2 cellular contexts compared by ENCODE assay signal in genomic region chrX:338836-339400, GRCh38.
TF ChIP-seq lines count a peak whose summit lies in the region.

No MANE protein-coding gene starts in this region.

TF ChIP-seq in SK-N-SH, 30 proteins besides CTCF, POLR2A, EP300 and RAD21 (continued from another document):
- TF ChIP-seq REST (IDR thresholded peaks at IDR 0.05; ENCODE audit: low read depth, low read length) (no peak), USF2 (IDR thresholded peaks at IDR 0.05; ENCODE audit: borderline replicate concordance, low read depth, low read length) (no peak), POLR2AphosphoS5 (IDR thresholded peaks at IDR 0.05; ENCODE audit: low read depth, low read length) (no peak), JUND (IDR thresholded peaks at IDR 0.05) (no peak), ELF1 (IDR thresholded peaks at IDR 0.05) (no peak), PBX3 (IDR thresholded peaks at IDR 0.05) (no peak), TAF1 (IDR thresholded peaks at IDR 0.05; ENCODE audit: borderline replicate concordance, low read depth, low read length) (no peak), ZBTB33 (IDR thresholded peaks at IDR 0.05; ENCODE audit: borderline replicate concordance, low read depth) (no peak), GATA2 (CRISPR knock-in tag; IDR thresholded peaks at IDR 0.05) (no peak), RFX5 (IDR thresholded peaks at IDR 0.05; ENCODE audit: low read length) (no peak), YY1 (IDR thresholded peaks at IDR 0.05; ENCODE audit: low read depth) (no peak), NRF1 (IDR thresholded peaks at IDR 0.05; ENCODE audit: low read depth, low read length) (no peak)

TF ChIP-seq in SK-N-SH treated with all-trans-retinoic acid at 6 μM for 48 hours, 23 proteins besides CTCF, POLR2A, EP300 and RAD21 (continued from another document):
- TF ChIP-seq CREB5 (CRISPR knock-in tag; IDR thresholded peaks at IDR 0.05; ENCODE audit: low read depth), result no peak
- TF ChIP-seq OSR1 (CRISPR knock-in tag; IDR thresholded peaks at IDR 0.05), result no peak
- no peak for TF ChIP-seq GLIS3 (CRISPR knock-in tag; IDR thresholded peaks at IDR 0.05)
